Comparison of ENCODE assay signal across 15 cellular contexts in the genomic region with DNA sequence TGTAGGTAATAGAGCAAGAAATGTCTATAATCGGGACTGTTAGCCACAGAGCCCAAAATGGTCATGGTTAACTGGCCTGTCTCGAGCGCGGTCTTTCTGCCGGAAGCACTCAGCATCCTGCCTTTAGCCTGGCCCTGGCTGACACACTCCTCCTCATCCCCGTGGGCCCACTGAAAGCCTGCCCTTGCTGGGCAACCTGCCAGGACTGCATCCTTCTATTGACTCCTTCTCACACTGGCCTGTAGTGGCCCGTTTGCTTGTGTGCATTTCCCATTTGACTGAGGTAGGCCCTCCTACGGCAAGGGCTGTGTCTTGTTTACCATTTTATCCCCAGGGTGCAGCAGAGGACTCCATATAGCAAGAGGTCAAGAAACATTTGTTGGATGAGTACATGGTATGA.
A peak's percentile ranks its signal among the peaks of the same experiment; 100 is the strongest.
DNase-seq lines count a peak whose midpoint lies in the region; ATAC-seq and TF ChIP-seq lines count a peak whose summit lies in the region.
"Had no signal": no experiment of that assay in that cellular context is flagged by ENCODE, and none has a peak within 500 bp of the region (broad histone marks: within the 10 kb centered on the region; RNA-seq: fewer than 3 reads in every experiment).

No MANE protein-coding gene starts in this region.

- H3K36me3 ChIP-seq in SJCRH30 (no peaks in the 10 kb centered on the region), heart right ventricle (no peaks in the 10 kb centered on the region)
- H3K36me3 ChIP-seq: tibial artery had no signal

- no peaks in the 10 kb centered on the region for H3K4me1 Mint-ChIP-seq in activated CD8-positive, alpha-beta T cell treated with anti-CD3 and anti-CD28 coated beads for 36 hours (ENCODE audit: low read depth)
- H3K4me1 Mint-ChIP-seq: activated B cell treated with CpG ODN at 0.5 μM for 24 hours; activated CD8-positive, alpha-beta memory T cell treated with anti-CD3 and anti-CD28 coated beads, Interleukin-2, amount 10 ng/mL, durations not matched to agents 7 days and 5 days had no signal

- POLR2A ChIA-PET in activated CD8-positive, alpha-beta T cell treated with anti-CD3 and anti-CD28 coated beads for 36 hours (lab: Charles Lee), result no interaction called here

- H3K4me1 ChIP-seq in SJCRH30 (peaks cover 9% of the 10 kb centered on the region), heart right ventricle (no peaks in the 10 kb centered on the region)
- H3K4me1 ChIP-seq: tibial artery had no signal

- WGBS in heart right ventricle, 2 donors, result 35 to 48% methylated on average over 8 of the region's 8 CpGs

- H3K36me3 Mint-ChIP-seq in activated CD8-positive, alpha-beta T cell treated with anti-CD3 and anti-CD28 coated beads for 36 hours (ENCODE audit: low read depth), result no peaks in the 10 kb centered on the region
- peaks cover 0 to 6% of the 10 kb centered on the region in 2 donors for H3K36me3 Mint-ChIP-seq in activated naive CD4-positive, alpha-beta T cell treated with anti-CD3 and anti-CD28 coated beads, Interleukin-2, amount 50 U/mL, for 72 hours
- H3K36me3 Mint-ChIP-seq: activated CD8-positive, alpha-beta memory T cell treated with anti-CD3 and anti-CD28 coated beads, Interleukin-2, amount 10 ng/mL, durations not matched to agents 7 days and 5 days had no signal

- H3K4me3 ChIP-seq in SJCRH30 (no peak overlapping the region), heart right ventricle (no peak overlapping the region)
- H3K4me3 ChIP-seq: tibial artery had no signal

- CTCF ChIA-PET in activated CD8-positive, alpha-beta T cell treated with anti-CD3 and anti-CD28 coated beads for 36 hours (lab: Charles Lee), result no interaction called here

- DNase-seq in DMS53 (lab: John Stamatoyannopoulos, UW), result peak; percentile 75
- DNase-seq in NCI-H1105 (lab: John Stamatoyannopoulos, UW), result peak; percentile 14
- DNase-seq in SJCRH30, result peak; percentile 51 to 67
- peak; percentile 22 to 60 for DNase-seq in heart right ventricle
- DNase-seq in activated CD8-positive, alpha-beta T cell treated with anti-CD3 and anti-CD28 coated beads for 36 hours, result no peak
- DNase-seq in OCI-M1 (lab: John Stamatoyannopoulos, UW), result no peak
- DNase-seq in stimulated activated naive CD8-positive, alpha-beta T cell treated with anti-CD3 and anti-CD28 coated beads, Interleukin-15, Interleukin-2, amounts not matched to agents 100 U/mL and 50 U/mL, for 24 hours, result no peak
- DNase-seq in activated naive CD4-positive, alpha-beta T cell treated with anti-CD3 and anti-CD28 coated beads, Interleukin-2, amount 50 U/mL, for 72 hours (ENCODE audit: low spot score in 2 of 2), result no peak
- DNase-seq: activated B cell treated with CpG ODN at 0.5 μM for 24 hours; activated CD8-positive, alpha-beta memory T cell treated with anti-CD3 and anti-CD28 coated beads, Interleukin-2, amount 10 ng/mL, durations not matched to agents 7 days and 5 days; aorta; hypothalamus; kidney glomerular epithelial cell; NCI-H2171; tibial artery had no signal

- no peak overlapping the region for H3K27ac ChIP-seq in SJCRH30
- H3K27ac ChIP-seq in heart right ventricle, result no peak overlapping the region
- H3K27ac ChIP-seq: tibial artery had no signal

- peaks cover 4% of the 10 kb centered on the region for H3K9me3 Mint-ChIP-seq in activated CD8-positive, alpha-beta T cell treated with anti-CD3 and anti-CD28 coated beads for 36 hours
- H3K9me3 Mint-ChIP-seq in activated naive CD4-positive, alpha-beta T cell treated with anti-CD3 and anti-CD28 coated beads, Interleukin-2, amount 50 U/mL, for 72 hours, result peaks cover 19% of the 10 kb centered on the region in 2 donors

- H3K27me3 ChIP-seq in SJCRH30 (no peaks in the 10 kb centered on the region), heart right ventricle (no peaks in the 10 kb centered on the region)
- H3K27me3 ChIP-seq: tibial artery had no signal

- no peaks in the 10 kb centered on the region for H3K27me3 Mint-ChIP-seq in activated CD8-positive, alpha-beta T cell treated with anti-CD3 and anti-CD28 coated beads for 36 hours
- H3K27me3 Mint-ChIP-seq: activated B cell treated with CpG ODN at 0.5 μM for 24 hours; activated CD8-positive, alpha-beta memory T cell treated with anti-CD3 and anti-CD28 coated beads, Interleukin-2, amount 10 ng/mL, durations not matched to agents 7 days and 5 days had no signal

- ATAC-seq in heart right ventricle, result peak in 3 of 8 donors; percentile 46 to 67 (median 56)
- ATAC-seq in activated CD8-positive, alpha-beta T cell treated with anti-CD3 and anti-CD28 coated beads for 36 hours, result no peak
- no peak for ATAC-seq in stimulated activated naive CD8-positive, alpha-beta T cell treated with anti-CD3 and anti-CD28 coated beads, Interleukin-15, Interleukin-2, amounts not matched to agents 100 U/mL and 50 U/mL, for 24 hours
- no peak for ATAC-seq in activated naive CD4-positive, alpha-beta T cell treated with anti-CD3 and anti-CD28 coated beads, Interleukin-2, amount 50 U/mL, for 72 hours
- ATAC-seq: activated CD8-positive, alpha-beta memory T cell treated with anti-CD3 and anti-CD28 coated beads, Interleukin-2, amount 10 ng/mL, durations not matched to agents 7 days and 5 days had no signal

- H3K27ac Mint-ChIP-seq in activated CD8-positive, alpha-beta T cell treated with anti-CD3 and anti-CD28 coated beads for 36 hours, result no peak overlapping the region
- H3K27ac Mint-ChIP-seq in activated naive CD4-positive, alpha-beta T cell treated with anti-CD3 and anti-CD28 coated beads, Interleukin-2, amount 50 U/mL, for 72 hours, result no peak overlapping the region
- H3K27ac Mint-ChIP-seq: activated B cell treated with CpG ODN at 0.5 μM for 24 hours; activated CD8-positive, alpha-beta memory T cell treated with anti-CD3 and anti-CD28 coated beads, Interleukin-2, amount 10 ng/mL, durations not matched to agents 7 days and 5 days had no signal

- intact Hi-C loops in heart right ventricle (cut with DNase I), result loop anchor here in 1 of 10 donors (10.0 kb wide), 1 partner anchor 119 kb away; no protein-coding TSS in a partner anchor
- intact Hi-C loops in activated CD8-positive, alpha-beta T cell treated with anti-CD3 and anti-CD28 coated beads for 36 hours (cut with micrococcal nuclease), result no loop called here

- TF ChIP-seq CTCF in heart right ventricle (IDR thresholded peaks at IDR 0.05), result no peak
- no peak for TF ChIP-seq CTCF in activated CD8-positive, alpha-beta T cell treated with anti-CD3 and anti-CD28 coated beads for 36 hours (IDR thresholded peaks at IDR 0.05)

- H3K9me3 ChIP-seq in SJCRH30 (replicated peaks) (no peaks in the 10 kb centered on the region), heart right ventricle (peaks cover 0 to 9% (median 2%) of the 10 kb centered on the region in 11 donors)
- H3K9me3 ChIP-seq: tibial artery had no signal

- H3K4me3 Mint-ChIP-seq in activated CD8-positive, alpha-beta T cell treated with anti-CD3 and anti-CD28 coated beads for 36 hours, result no peak overlapping the region
- H3K4me3 Mint-ChIP-seq: activated B cell treated with CpG ODN at 0.5 μM for 24 hours; activated CD8-positive, alpha-beta memory T cell treated with anti-CD3 and anti-CD28 coated beads, Interleukin-2, amount 10 ng/mL, durations not matched to agents 7 days and 5 days had no signal

Comparison
In these comparisons a context has a peak if more than half of its experiments do, and no peak if none do; other contexts are left out.
1. DNase-seq: peak in DMS53 (single experiment), NCI-H1105 (single experiment), SJCRH30 (2 of 2) and heart right ventricle (2 of 2); none in activated CD8-positive, alpha-beta T cell treated with anti-CD3 and anti-CD28 coated beads for 36 hours (single experiment), OCI-M1 (single experiment), stimulated activated naive CD8-positive, alpha-beta T cell treated with anti-CD3 and anti-CD28 coated beads, Interleukin-15, Interleukin-2, amounts not matched to agents 100 U/mL and 50 U/mL, for 24 hours (single experiment) and activated naive CD4-positive, alpha-beta T cell treated with anti-CD3 and anti-CD28 coated beads, Interleukin-2, amount 50 U/mL, for 72 hours (0 of 2).